8 cellular contexts compared by ENCODE assay signal in genomic region chr2:65228249-65228750, GRCh38. TPM values are rescaled to one million over a fixed set of nuclear protein-coding genes. Genes with fewer than 3 reads are reported as not detected.
DNase-seq lines count a peak whose midpoint lies in the region; TF ChIP-seq lines count a peak whose summit lies in the region.

No MANE protein-coding gene starts in this region.

- intact Hi-C loops in activated CD4-positive, alpha-beta T cell treated with anti-CD3 and anti-CD28 coated beads, Interleukin-2, amount 10 ng/mL, durations not matched to agents 24 days and 14 days (cut with micrococcal nuclease), result loop anchor here (1.0 to 10.0 kb wide), 2 partner anchors 703 to 1640 kb away; partner anchors contain the start of genes AFTPH, MDH1 and WDPCP

- H3K4me1 Mint-ChIP-seq in activated CD4-positive, alpha-beta T cell treated with anti-CD3 and anti-CD28 coated beads, Interleukin-2, amount 10 ng/mL, durations not matched to agents 24 days and 14 days, result peaks cover 32% of the 10 kb centered on the region
- H3K4me1 Mint-ChIP-seq in neural crest cell, result peaks cover 27% of the 10 kb centered on the region

- no peaks in the 10 kb centered on the region for H3K9me3 Mint-ChIP-seq in activated CD4-positive, alpha-beta T cell treated with anti-CD3 and anti-CD28 coated beads, Interleukin-2, amount 10 ng/mL, durations not matched to agents 24 days and 14 days
- H3K9me3 Mint-ChIP-seq in neural crest cell, result no peaks in the 10 kb centered on the region

- no peak for TF ChIP-seq CTCF in neural crest cell (conservative IDR thresholded peaks at IDR 0.05)

- H3K4me3 Mint-ChIP-seq in activated CD4-positive, alpha-beta T cell treated with anti-CD3 and anti-CD28 coated beads, Interleukin-2, amount 10 ng/mL, durations not matched to agents 24 days and 14 days, result peak overlapping the region; percentile 97
- H3K4me3 Mint-ChIP-seq in neural crest cell, result peak overlapping the region; percentile 94

- peak overlapping the region; percentile 97 for H3K27ac Mint-ChIP-seq in activated CD4-positive, alpha-beta T cell treated with anti-CD3 and anti-CD28 coated beads, Interleukin-2, amount 10 ng/mL, durations not matched to agents 24 days and 14 days
- H3K27ac Mint-ChIP-seq in neural crest cell (ENCODE audit: unreplicated experiment), result peak overlapping the region; percentile 93

- H3K27me3 Mint-ChIP-seq in activated CD4-positive, alpha-beta T cell treated with anti-CD3 and anti-CD28 coated beads, Interleukin-2, amount 10 ng/mL, durations not matched to agents 24 days and 14 days, result peaks cover 1% of the 10 kb centered on the region
- H3K27me3 Mint-ChIP-seq in neural crest cell (ENCODE audit: low read depth), result no peaks in the 10 kb centered on the region

- POLR2A ChIA-PET in HEK293T (lab: Yijun Ruan, JAX), result interaction anchor here (0.9 to 1.3 kb wide), 8 partner anchors 11 to 348 kb away, joined by 3 to 10 read pairs (median 4); no protein-coding TSS in a partner anchor

- H3K36me3 Mint-ChIP-seq in activated CD4-positive, alpha-beta T cell treated with anti-CD3 and anti-CD28 coated beads, Interleukin-2, amount 10 ng/mL, durations not matched to agents 24 days and 14 days (ENCODE audit: low read depth), result peaks cover 21% of the 10 kb centered on the region
- no peaks in the 10 kb centered on the region for H3K36me3 Mint-ChIP-seq in neural crest cell (ENCODE audit: low read depth)

- CTCF ChIA-PET in HEK293T (lab: Yijun Ruan, JAX), result no interaction called here

- DNase-seq in activated T-cell treated with anti-CD3 and anti-CD28 coated beads for 24 hours (ENCODE audit: low read depth) (peak; percentile 32), activated T-cell treated with anti-CD3 and anti-CD28 coated beads for 4 hours (no peak), HEK293T (ENCODE audit: extremely low spot score) (peak; percentile 13), MV-4-11 (lab: John Stamatoyannopoulos, UW) (peak; percentile 84), fibroblast of peridontal ligament (ENCODE audit: extremely low read depth) (peak; percentile 52), neural crest cell (ENCODE audit: low read depth, low spot score) (no peak)
- no peak for DNase-seq in activated CD4-positive, alpha-beta T cell treated with anti-CD3 and anti-CD28 coated beads, Interleukin-2, amount 10 ng/mL, durations not matched to agents 24 days and 14 days
- no peak for DNase-seq in effector CD8-positive, alpha-beta T cell (lab: John Stamatoyannopoulos, UW)

TF ChIP-seq in HEK293T, 16 proteins besides CTCF, POLR2A, EP300 and RAD21:
- TF ChIP-seq ZNF384 (IDR thresholded peaks at IDR 0.05) (peak; percentile 89), NFRKB (IDR thresholded peaks at IDR 0.05) (no peak), L3MBTL2 (conservative IDR thresholded peaks at IDR 0.05) (no peak), TARDBP (IDR thresholded peaks at IDR 0.05) (no peak), LEF1 (IDR thresholded peaks at IDR 0.05; ENCODE audit: borderline replicate concordance) (no peak), BHLHE40 (IDR thresholded peaks at IDR 0.05; ENCODE audit: borderline replicate concordance) (no peak), SUZ12 (IDR thresholded peaks at IDR 0.05) (no peak)
TF ChIP-seq in HEK293T: peak in this region for 1.

RNA-seq across cellular contexts. Expression of gene ACTR2, which starts 0.7 kb away (rescaled TPM):
- total RNA-seq in activated CD4-positive, alpha-beta T cell treated with anti-CD3 and anti-CD28 coated beads, Interleukin-2, amount 10 ng/mL, durations not matched to agents 24 days and 14 days, result 298 TPM in 2 replicates
- total RNA-seq in neural crest cell, result 213 and 217 TPM in 2 replicates

Comparison
In these comparisons a context has a peak if more than half of its experiments do, and no peak if none do; other contexts are left out.
1. DNase-seq: peak in activated T-cell treated with anti-CD3 and anti-CD28 coated beads for 24 hours (single experiment), HEK293T (single experiment), MV-4-11 (single experiment) and fibroblast of peridontal ligament (single experiment); none in activated T-cell treated with anti-CD3 and anti-CD28 coated beads for 4 hours (single experiment), activated CD4-positive, alpha-beta T cell treated with anti-CD3 and anti-CD28 coated beads, Interleukin-2, amount 10 ng/mL, durations not matched to agents 24 days and 14 days (single experiment), neural crest cell (single experiment) and effector CD8-positive, alpha-beta T cell (single experiment).